ENCODE assay signal across 18 cellular contexts in the genomic region with DNA sequence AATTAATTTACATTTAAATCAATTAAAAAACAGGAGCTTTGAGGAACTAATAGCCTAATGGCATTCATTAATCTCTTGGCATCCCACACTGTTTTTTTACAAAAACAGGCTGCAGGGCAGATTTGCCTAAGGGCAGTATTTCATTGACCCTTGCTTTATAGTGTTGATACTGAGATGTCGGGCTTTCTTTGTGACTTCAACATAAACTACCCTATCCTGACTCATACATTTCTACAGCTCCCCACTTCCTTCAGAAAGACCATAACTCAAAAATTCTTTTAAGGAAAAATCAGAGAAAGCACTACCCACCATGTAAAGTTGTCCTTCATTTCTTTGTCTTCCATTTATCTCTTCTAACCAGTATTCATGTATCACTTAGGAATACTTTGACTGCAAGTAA.
DNase-seq lines count a peak whose midpoint lies in the region; ATAC-seq and TF ChIP-seq lines count a peak whose summit lies in the region.
"Had no signal": no experiment of that assay in that cellular context is flagged by ENCODE, and none has a peak within 500 bp of the region (broad histone marks: within the 10 kb centered on the region; RNA-seq: fewer than 3 reads in every experiment).

No MANE protein-coding gene starts in this region.

- H3K9me3 ChIP-seq in HCT116 (ENCODE audit: control insufficient read depth in 1 of 2, insufficient read depth in 1 of 2, low read depth in 1 of 2, low read length in 2 of 2) (no peaks in the 10 kb centered on the region), osteoblast (ENCODE audit: low read depth, low read length) (no peaks in the 10 kb centered on the region)
- H3K9me3 ChIP-seq: BLaER1 treated with 17β-estradiol and CSF1 and Interleukin-3, amounts not matched to agents 10 nM and 100 nM had no signal

- H2AFZ ChIP-seq in HCT116 (ENCODE audit: low read depth, low read length, poor library complexity, severe bottlenecking) (peak overlapping the region; percentile 83), osteoblast (ENCODE audit: low read length) (peak overlapping the region; percentile 24)

- DNase-seq in ELR (ENCODE audit: low read depth), result peak; percentile 58
- DNase-seq in HCT116 (ENCODE audit: low read depth, low spot score), result no peak
- peak; percentile 51 for DNase-seq in M059J (ENCODE audit: low read depth)
- no peak for DNase-seq in osteoblast (ENCODE audit: insufficient read length, low spot score, missing footprints)
- no peak for DNase-seq in activated gamma-delta T cell (lab: John Stamatoyannopoulos, UW)
- DNase-seq in HEK293T (ENCODE audit: extremely low spot score), result no peak
- DNase-seq in middle frontal gyrus (ENCODE audit: extremely low spot score, low spot score), result no peak
- DNase-seq in left ventricle myocardium superior, result no peak
- DNase-seq: CD4-positive, CD25-positive, alpha-beta regulatory T cell; CD8-positive, alpha-beta memory T cell; COR-L47; DMS 273 treated with DMSO at 0.1 percent for 48 hours; DMS53; DND-41; GDM1; HCEC 1CT had no signal

- CTCF ChIA-PET in HCT116 (lab: Charles Lee), result interaction anchor here (1.5 kb wide), 1 partner anchor 125 kb away, joined by 6 read pairs; no protein-coding TSS in a partner anchor
- CTCF ChIA-PET in HEK293T (lab: Yijun Ruan, JAX), result interaction anchor here (0.6 to 1.1 kb wide), 2 partner anchors 27 to 125 kb away, joined by 3 read pairs; no protein-coding TSS in a partner anchor

- H3K4me1 ChIP-seq in HCT116 (ENCODE audit: control insufficient read depth in 1 of 2, insufficient read depth in 2 of 2, low read length in 2 of 2), result peaks cover 15 to 61% of the 10 kb centered on the region in 2 experiments
- peaks cover 28% of the 10 kb centered on the region for H3K4me1 ChIP-seq in osteoblast (ENCODE audit: insufficient read depth, low read length)
- H3K4me1 ChIP-seq: BLaER1 treated with 17β-estradiol and CSF1 and Interleukin-3, amounts not matched to agents 10 nM and 100 nM had no signal

- no peak for ATAC-seq in HCT116
- ATAC-seq in left ventricle myocardium superior, result no peak
- ATAC-seq: K562 had no signal

- RAD21 ChIA-PET in HCT116 (lab: Charles Lee; ENCODE audit: low non-redundant PET in 1 of 2, low total read pairs in 2 of 2, uncharacterized antibody in 2 of 2, unreplicated experiment in 2 of 2), result no interaction called here

- H4K20me1 ChIP-seq in HCT116 (ENCODE audit: insufficient read depth), result no peaks in the 10 kb centered on the region
- H4K20me1 ChIP-seq in osteoblast (ENCODE audit: insufficient read depth, low read length), result no peaks in the 10 kb centered on the region
- H4K20me1 ChIP-seq: BLaER1 treated with 17β-estradiol and CSF1 and Interleukin-3, amounts not matched to agents 10 nM and 100 nM had no signal

- no peak for TF ChIP-seq POLR2A in HCT116 (IDR thresholded peaks at IDR 0.05; ENCODE audit: borderline replicate concordance, extremely low read depth, insufficient read depth, insufficient read length)

- no peak for TF ChIP-seq CTCF in HCT116 (IDR thresholded peaks at IDR 0.05 in 2 of 3, conservative IDR thresholded peaks at IDR 0.05 in 1 of 3; ENCODE audit: borderline replicate concordance in 1 of 3, insufficient read depth in 1 of 3, low read depth in 2 of 3, low read length in 2 of 3)
- TF ChIP-seq CTCF in osteoblast (IDR thresholded peaks at IDR 0.05; ENCODE audit: extremely low read depth, low read depth, low read length), result no peak

- TF ChIP-seq RAD21 in HCT116 (IDR thresholded peaks at IDR 0.05; ENCODE audit: low read depth), result no peak

- BruUV-seq in HCT116 (replicated peaks; lab: Mats Ljungman, UMichigan), result no TSS peak

- POLR2A ChIA-PET in HCT116 (lab: Charles Lee), result interaction anchor here (1.3 kb wide), 1 partner anchor 92 kb away, joined by 4 read pairs; no protein-coding TSS in a partner anchor
- POLR2A ChIA-PET in HEK293T (lab: Yijun Ruan, JAX), result interaction anchor here (0.7 kb wide), 1 partner anchor 321 kb away, joined by 3 read pairs; no protein-coding TSS in a partner anchor

- H3K27me3 ChIP-seq in HCT116 (ENCODE audit: insufficient read depth, low read length), result no peaks in the 10 kb centered on the region
- no peaks in the 10 kb centered on the region for H3K27me3 ChIP-seq in osteoblast (ENCODE audit: insufficient read depth, low read length)
- H3K27me3 ChIP-seq: BLaER1 treated with 17β-estradiol and CSF1 and Interleukin-3, amounts not matched to agents 10 nM and 100 nM had no signal

- H3K4me3 ChIP-seq in HCT116 (replicated peaks in 1 of 2; ENCODE audit: low read depth in 1 of 2, low read length in 2 of 2), result no peak overlapping the region
- H3K4me3 ChIP-seq in osteoblast (ENCODE audit: insufficient read depth, low read length), result no peak overlapping the region
- H3K4me3 ChIP-seq: BLaER1 treated with 17β-estradiol and CSF1 and Interleukin-3, amounts not matched to agents 10 nM and 100 nM; K562 had no signal

- H3K36me3 ChIP-seq in HCT116 (ENCODE audit: control insufficient read depth in 1 of 2, insufficient read depth in 2 of 2, low read length in 2 of 2), result no peaks in the 10 kb centered on the region
- H3K36me3 ChIP-seq in osteoblast (ENCODE audit: insufficient read depth, low read length), result no peaks in the 10 kb centered on the region
- H3K36me3 ChIP-seq: BLaER1 treated with 17β-estradiol and CSF1 and Interleukin-3, amounts not matched to agents 10 nM and 100 nM had no signal

- intact Hi-C loops in HCT116 (cut with micrococcal nuclease), result loop anchor here (5.0 kb wide), 1 partner anchor 320 kb away; no protein-coding TSS in a partner anchor
- intact Hi-C loops in left ventricle myocardium superior (cut with micrococcal nuclease), result no loop called here

- no peaks in the 10 kb centered on the region for H3K9me2 ChIP-seq in HCT116 (ENCODE audit: insufficient read depth)

- H3K9ac ChIP-seq in HCT116 (ENCODE audit: low read length), result no peak overlapping the region
- H3K9ac ChIP-seq: BLaER1 treated with 17β-estradiol and CSF1 and Interleukin-3, amounts not matched to agents 10 nM and 100 nM had no signal

- H3K27ac ChIP-seq in HCT116 (ENCODE audit: low read depth, low read length) (no peak overlapping the region), osteoblast (ENCODE audit: low read depth, low read length) (no peak overlapping the region)
- H3K27ac ChIP-seq: BLaER1 treated with 17β-estradiol and CSF1 and Interleukin-3, amounts not matched to agents 10 nM and 100 nM had no signal

- H3K79me2 ChIP-seq in HCT116 (ENCODE audit: insufficient read depth, low read length) (no peaks in the 10 kb centered on the region), osteoblast (ENCODE audit: insufficient read depth, low read length) (no peaks in the 10 kb centered on the region)

- H3K4me2 ChIP-seq in HCT116 (ENCODE audit: low read length) (no peak overlapping the region), osteoblast (ENCODE audit: insufficient read depth, low read length) (no peak overlapping the region)
- H3K4me2 ChIP-seq: BLaER1 treated with 17β-estradiol and CSF1 and Interleukin-3, amounts not matched to agents 10 nM and 100 nM had no signal

TF ChIP-seq in HCT116, 20 proteins besides CTCF, POLR2A, EP300 and RAD21:
- TF ChIP-seq CEBPB (IDR thresholded peaks at IDR 0.05; ENCODE audit: low read depth) (no peak), SIN3A (IDR thresholded peaks at IDR 0.05; ENCODE audit: low read depth) (no peak), TCF7L2 (IDR thresholded peaks at IDR 0.05; ENCODE audit: borderline replicate concordance, extremely low read depth, insufficient read depth, insufficient read length) (no peak), POLR2AphosphoS5 (IDR thresholded peaks at IDR 0.05; ENCODE audit: low read depth, low read length) (no peak), EZH2phosphoT487 (IDR thresholded peaks at IDR 0.05; ENCODE audit: borderline replicate concordance) (no peak), SRF (IDR thresholded peaks at IDR 0.05; ENCODE audit: low read depth) (no peak), ELF1 (IDR thresholded peaks at IDR 0.05; ENCODE audit: borderline replicate concordance, low read depth) (no peak), MAX (IDR thresholded peaks at IDR 0.05) (no peak)

TF ChIP-seq in HEK293T, 16 proteins besides CTCF, POLR2A, EP300 and RAD21:
- TF ChIP-seq FOXM1 (IDR thresholded peaks at IDR 0.05; ENCODE audit: borderline replicate concordance), result no peak
- TF ChIP-seq LEF1 (IDR thresholded peaks at IDR 0.05; ENCODE audit: borderline replicate concordance), result no peak
- no peak for TF ChIP-seq HDGF (IDR thresholded peaks at IDR 0.05; ENCODE audit: borderline replicate concordance)
- no peak for TF ChIP-seq CTBP1 (IDR thresholded peaks at IDR 0.05; ENCODE audit: borderline replicate concordance)

Comparison
In these comparisons a context has a peak if more than half of its experiments do, and no peak if none do; other contexts are left out.
1. DNase-seq: peak in ELR (single experiment) and M059J (single experiment); none in HCT116 (single experiment), osteoblast (single experiment), activated gamma-delta T cell (single experiment), HEK293T (single experiment), middle frontal gyrus (single experiment) and left ventricle myocardium superior (single experiment).